ENCODE assay signal across 8 cellular contexts in the genomic region with DNA sequence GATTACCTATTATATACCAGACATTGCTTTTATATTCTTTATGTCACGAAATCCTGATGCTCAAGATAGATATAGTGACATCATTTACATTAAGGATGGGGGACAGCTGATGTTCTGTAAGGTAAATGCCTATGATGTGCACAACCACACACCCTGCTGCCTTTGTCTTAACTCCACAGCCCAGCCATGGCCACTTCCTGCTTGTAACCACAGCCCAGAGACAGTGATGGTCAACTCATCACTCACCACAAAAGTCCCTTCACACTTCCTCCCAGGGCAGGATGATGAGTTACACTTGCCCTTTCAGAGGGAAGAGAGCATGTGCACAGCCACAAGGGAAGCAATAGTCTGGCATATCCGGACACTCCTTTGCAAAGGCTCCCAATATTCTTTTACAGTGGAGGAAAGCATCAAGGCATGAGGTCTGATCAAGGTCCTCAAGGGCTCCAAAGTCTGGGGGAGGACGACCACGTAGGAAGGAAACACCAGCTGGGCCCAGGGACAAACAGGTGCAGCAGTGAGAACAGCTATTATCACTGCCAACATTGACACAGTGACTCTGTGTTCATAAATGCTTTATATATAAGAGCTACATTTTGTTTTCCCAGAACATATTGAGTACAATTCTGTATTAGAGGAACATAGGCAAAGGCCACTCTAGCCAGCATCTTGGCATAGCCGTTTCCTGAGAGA. TPM values are rescaled to one million over a fixed set of nuclear protein-coding genes. Genes with fewer than 3 reads are reported as not detected.
DNase-seq lines count a peak whose midpoint lies in the region; ATAC-seq and TF ChIP-seq lines count a peak whose summit lies in the region.

No MANE protein-coding gene starts in this region.

- H4K20me1 ChIP-seq in MM.1S (ENCODE audit: insufficient read depth, low read length): no peaks in the 10 kb centered on the region

- no peak overlapping the region for H3K27ac Mint-ChIP-seq in stimulated activated effector memory CD8-positive, alpha-beta T cell treated with anti-CD3 and anti-CD28 coated beads, Interleukin-12 subunit alpha, Interleukin-12 subunit beta, amount 100 ng/mL, for 72 hours

- ATAC-seq in GM18520 (IDR thresholded peaks at IDR 0.05; ENCODE audit: unreplicated experiment) (peak; percentile 59), HG02571 (IDR thresholded peaks at IDR 0.05; ENCODE audit: unreplicated experiment) (peak; percentile 81)
- ATAC-seq in stimulated activated effector memory CD8-positive, alpha-beta T cell treated with anti-CD3 and anti-CD28 coated beads, Interleukin-12 subunit alpha, Interleukin-12 subunit beta, amount 100 ng/mL, for 72 hours: peak; percentile 42

- TF ChIP-seq CTCF in MM.1S (IDR thresholded peaks at IDR 0.05; ENCODE audit: low read length): no peak

- peak overlapping the region; percentile 19; the same call in 1 of the 2 replicates for H3K4me2 ChIP-seq in MM.1S (ENCODE audit: low read depth, low read length)

- no peak overlapping the region for H3K4me3 Mint-ChIP-seq in stimulated activated effector memory CD8-positive, alpha-beta T cell treated with anti-CD3 and anti-CD28 coated beads, Interleukin-12 subunit alpha, Interleukin-12 subunit beta, amount 100 ng/mL, for 72 hours

- H3K9me2 ChIP-seq in MM.1S (replicated peaks; ENCODE audit: insufficient read depth, low read length): no peaks in the 10 kb centered on the region

- H2AFZ ChIP-seq in MM.1S (ENCODE audit: low read length): no peak overlapping the region

- H3K27ac ChIP-seq in MM.1S (ENCODE audit: low read length): no peak overlapping the region

- H3K4me1 Mint-ChIP-seq in stimulated activated effector memory CD8-positive, alpha-beta T cell treated with anti-CD3 and anti-CD28 coated beads, Interleukin-12 subunit alpha, Interleukin-12 subunit beta, amount 100 ng/mL, for 72 hours: no peaks in the 10 kb centered on the region

- H3K4me1 ChIP-seq in MM.1S (ENCODE audit: low read length): peaks cover 40% of the 10 kb centered on the region

- H3K79me2 ChIP-seq in MM.1S (ENCODE audit: low read length): no peaks in the 10 kb centered on the region

- H3K36me3 Mint-ChIP-seq in stimulated activated effector memory CD8-positive, alpha-beta T cell treated with anti-CD3 and anti-CD28 coated beads, Interleukin-12 subunit alpha, Interleukin-12 subunit beta, amount 100 ng/mL, for 72 hours: no peaks in the 10 kb centered on the region

- no peak overlapping the region for H3K9ac ChIP-seq in MM.1S (ENCODE audit: low read length)

- peaks cover 63% of the 10 kb centered on the region for H3K27me3 ChIP-seq in MM.1S (replicated peaks; ENCODE audit: insufficient read depth, low read length)

- no peaks in the 10 kb centered on the region for H3K9me3 ChIP-seq in MM.1S (replicated peaks; ENCODE audit: insufficient read depth, low read length)

- H3K4me3 ChIP-seq in MM.1S (ENCODE audit: low read length): no peak overlapping the region

- DNase-seq in MM.1S (peak; percentile 84), dermis blood vessel endothelial cell (peak; percentile 41), mesenteric fat pad (ENCODE audit: low spot score) (no peak), NCI-H187 treated with DMSO at 0.1 percent for 48 hours (lab: John Stamatoyannopoulos, UW) (no peak), SIG-M5 treated with dmso at 0.1 percent for 504 hours (lab: John Stamatoyannopoulos, UW; ENCODE audit: unreplicated experiment) (no peak)
- no peak for DNase-seq in stimulated activated effector memory CD8-positive, alpha-beta T cell treated with anti-CD3 and anti-CD28 coated beads, Interleukin-12 subunit alpha, Interleukin-12 subunit beta, amount 100 ng/mL, for 72 hours (ENCODE audit: low spot score in 2 of 2)

- H3K36me3 ChIP-seq in MM.1S (replicated peaks; ENCODE audit: insufficient read depth, low read length): no peaks in the 10 kb centered on the region

- H3F3A ChIP-seq in MM.1S (ENCODE audit: insufficient read depth, low read length): peaks cover 18% of the 10 kb centered on the region

- H3K9me3 Mint-ChIP-seq in stimulated activated effector memory CD8-positive, alpha-beta T cell treated with anti-CD3 and anti-CD28 coated beads, Interleukin-12 subunit alpha, Interleukin-12 subunit beta, amount 100 ng/mL, for 72 hours: no peaks in the 10 kb centered on the region

RNA-seq across cellular contexts. Expression of gene PLPP3, which starts 53.8 kb away (rescaled TPM):
- total RNA-seq in dermis blood vessel endothelial cell: 39.1 and 49.2 TPM in 2 replicates
- 112 TPM for total RNA-seq in mesenteric fat pad

Comparison
In these comparisons a context has a peak if more than half of its experiments do, and no peak if none do; other contexts are left out.
1. DNase-seq: peak in MM.1S (single experiment) and dermis blood vessel endothelial cell (single experiment); none in stimulated activated effector memory CD8-positive, alpha-beta T cell treated with anti-CD3 and anti-CD28 coated beads, Interleukin-12 subunit alpha, Interleukin-12 subunit beta, amount 100 ng/mL, for 72 hours (0 of 2), mesenteric fat pad (single experiment), NCI-H187 treated with DMSO at 0.1 percent for 48 hours (single experiment) and SIG-M5 treated with dmso at 0.1 percent for 504 hours (single experiment).
2. Peak in every context shown above with its lines, with median percentiles within 50 percentile points of each other: ATAC-seq.